In genomic region chr12:124289634-124290600, GRCh38 we compare ENCODE assay signal across 11 cellular contexts. TPM values are rescaled to one million over a fixed set of nuclear protein-coding genes. Genes with fewer than 3 reads are reported as not detected.
DNase-seq lines count a peak whose midpoint lies in the region; ATAC-seq and TF ChIP-seq lines count a peak whose summit lies in the region.
"Had no signal": no experiment of that assay in that cellular context is flagged by ENCODE, and none has a peak within 500 bp of the region (broad histone marks: within the 10 kb centered on the region; RNA-seq: fewer than 3 reads in every experiment).

No MANE protein-coding gene starts in this region.

- TF ChIP-seq CTCF in PC-3 (conservative IDR thresholded peaks at IDR 0.05; ENCODE audit: low read depth, low read length): no peak
- TF ChIP-seq CTCF in foreskin fibroblast (IDR thresholded peaks at IDR 0.05; ENCODE audit: low read depth, low read length): no peak
- TF ChIP-seq CTCF in psoas muscle (IDR thresholded peaks at IDR 0.05): no peak

- DNase-seq in EH (ENCODE audit: low read depth): peak; percentile 74
- DNase-seq in PC-3: no peak
- DNase-seq in foreskin fibroblast: peak; percentile 59 to 83
- DNase-seq in psoas muscle: peak; percentile 59 to 86
- no peak for DNase-seq in NCI-H2171 treated with DMSO at 0.1 percent for 48 hours (lab: John Stamatoyannopoulos, UW)
- DNase-seq: activated naive CD4-positive, alpha-beta T cell; pancreas had no signal

- H3K79me2 ChIP-seq in PC-3 (ENCODE audit: low read length): no peaks in the 10 kb centered on the region

- no peaks in the 10 kb centered on the region for H4K20me1 ChIP-seq in PC-3 (ENCODE audit: low read length)

- intact Hi-C loops in PC-3 (cut with micrococcal nuclease) (no loop called here), psoas muscle (cut with DNase I) (loop anchor here in 1 of 2 donors (5.0 to 10.0 kb wide), 2 partner anchors 58 to 135 kb away; no protein-coding TSS in a partner anchor)

- ATAC-seq in PC-3: peak; percentile 33
- peak; percentile 98 to 99 (median 99) for ATAC-seq in psoas muscle
- ATAC-seq in GM21737 (IDR thresholded peaks at IDR 0.05; ENCODE audit: unreplicated experiment): no peak
- ATAC-seq in GM21367 (IDR thresholded peaks at IDR 0.05; ENCODE audit: unreplicated experiment): no peak
- no peak for ATAC-seq in HG03565 (IDR thresholded peaks at IDR 0.05; ENCODE audit: unreplicated experiment)
- ATAC-seq: activated CD4-positive, CD25-positive, alpha-beta regulatory T cell treated with anti-CD3 and anti-CD28 coated beads, Interleukin-2, amount 50 U/mL, for 24 hours had no signal

- BruUV-seq in PC-3 (replicated peaks; lab: Mats Ljungman, UMichigan): no TSS peak

- H3K36me3 ChIP-seq in PC-3 (ENCODE audit: low read depth, low read length) (no peaks in the 10 kb centered on the region), psoas muscle (ENCODE audit: insufficient read depth in 1 of 2, low read depth in 1 of 2) (no peaks in the 10 kb centered on the region)
- H3K36me3 ChIP-seq: pancreas had no signal

- H3F3A ChIP-seq in PC-3 (ENCODE audit: low read length, unreplicated experiment): no peaks in the 10 kb centered on the region

- H3K27ac ChIP-seq in PC-3 (ENCODE audit: low read length): no peak overlapping the region
- H3K27ac ChIP-seq in psoas muscle: peak overlapping the region; percentile 89
- H3K27ac ChIP-seq: pancreas had no signal

- peaks cover 78% of the 10 kb centered on the region for H3K27me3 ChIP-seq in PC-3 (ENCODE audit: low read length)
- H3K27me3 ChIP-seq in psoas muscle (ENCODE audit: insufficient read depth in 3 of 3, low read length in 2 of 3): peaks cover 0 to 2% (median 0%) of the 10 kb centered on the region in 3 donors
- H3K27me3 ChIP-seq: pancreas had no signal

- H3K9me3 ChIP-seq in PC-3 (ENCODE audit: low read length) (no peaks in the 10 kb centered on the region), psoas muscle (peaks cover 2% of the 10 kb centered on the region)

- H3K4me1 ChIP-seq in PC-3 (ENCODE audit: insufficient read depth, low read length) (no peaks in the 10 kb centered on the region), psoas muscle (peaks cover 13% of the 10 kb centered on the region)
- H3K4me1 ChIP-seq: pancreas had no signal

- POLR2A ChIA-PET in PC-3 (lab: Charles Lee; ENCODE audit: unreplicated experiment): no interaction called here

- no peak overlapping the region for H2AFZ ChIP-seq in PC-3 (ENCODE audit: low read length)

- no peak overlapping the region for H3K9ac ChIP-seq in PC-3 (ENCODE audit: low read length)

- H3K9me2 ChIP-seq in PC-3 (replicated peaks; ENCODE audit: low read length): no peaks in the 10 kb centered on the region

- H3K4me2 ChIP-seq in PC-3 (ENCODE audit: low read length): no peak overlapping the region

- H3K4me3 ChIP-seq in PC-3 (ENCODE audit: low read length): no peak overlapping the region
- peak overlapping the region in 1 of 2 donors; percentile 40 for H3K4me3 ChIP-seq in foreskin fibroblast (ENCODE audit: low read depth in 1 of 2, low read length in 2 of 2)
- H3K4me3 ChIP-seq in psoas muscle: peak overlapping the region; percentile 50
- H3K4me3 ChIP-seq: pancreas had no signal

- CTCF ChIA-PET in PC-3 (lab: Charles Lee): no interaction called here

- 34 to 41% (median 36%) methylated on average over 21 of the region's 21 CpGs for WGBS in psoas muscle, 3 donors

RNA-seq across cellular contexts. Expression of gene RFLNA, which starts 5.0 kb away (rescaled TPM):
- total RNA-seq in PC-3 (2014; rRNA removed) (not detected in 2 replicates), psoas muscle (1 to 10 TPM in 3 of 4 donors, under 1 TPM in 1; 0.50 to 7.8 (median 1.8) TPM)
- polyA plus RNA-seq in psoas muscle: under 1 TPM; 0.38 to 0.70 (median 0.47) TPM

Comparison
In these comparisons a context has a peak if more than half of its experiments do, and no peak if none do; other contexts are left out.
1. DNase-seq: peak in EH (single experiment), foreskin fibroblast (2 of 2) and psoas muscle (2 of 2); none in PC-3 (single experiment) and NCI-H2171 treated with DMSO at 0.1 percent for 48 hours (single experiment).
2. ATAC-seq: peak in PC-3 (single experiment) and psoas muscle (4 of 4); none in GM21737 (single experiment), GM21367 (single experiment) and HG03565 (single experiment).